20 cellular contexts compared by ENCODE assay signal in the genomic region with DNA sequence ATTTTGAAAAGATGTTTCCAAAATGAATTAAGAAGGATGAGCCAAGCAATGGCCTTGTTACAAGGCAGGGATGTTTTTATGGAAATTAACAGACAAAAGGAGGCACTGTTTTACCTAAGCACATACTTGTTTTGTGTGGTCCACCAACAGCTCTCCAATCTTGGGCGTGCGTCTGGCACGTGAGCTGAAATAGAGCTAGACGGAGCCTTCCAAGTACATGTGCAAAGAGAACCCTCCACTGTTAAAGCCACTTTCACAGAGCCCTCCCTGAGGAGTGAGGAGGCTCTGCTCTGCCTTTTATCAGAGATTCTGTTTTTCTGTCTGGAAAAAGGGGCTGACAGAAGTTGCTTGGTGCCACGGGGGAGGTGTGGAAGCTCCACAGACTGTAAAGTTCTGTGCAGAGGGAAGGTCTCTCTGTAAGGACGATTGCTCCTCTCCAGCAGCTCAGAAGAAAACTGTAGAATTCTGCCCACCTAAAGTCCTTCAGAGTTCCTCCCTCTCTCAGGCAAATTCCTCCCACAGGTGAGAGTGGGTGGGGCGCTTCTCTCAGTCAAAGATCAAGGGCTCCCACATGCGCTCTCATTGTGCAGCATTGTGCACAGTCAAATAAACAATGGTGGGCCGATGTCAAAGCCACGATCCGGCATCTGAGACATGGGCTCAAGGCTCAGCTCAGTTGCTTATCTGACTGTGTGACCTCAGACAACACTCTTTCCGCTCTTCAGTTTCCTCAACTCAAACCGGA.
DNase-seq lines count a peak whose midpoint lies in the region; ATAC-seq and TF ChIP-seq lines count a peak whose summit lies in the region.
"Had no signal": no experiment of that assay in that cellular context is flagged by ENCODE, and none has a peak within 500 bp of the region (broad histone marks: within the 10 kb centered on the region; RNA-seq: fewer than 3 reads in every experiment).

No MANE protein-coding gene starts in this region.

- H3K27ac ChIP-seq in breast epithelium = no peak overlapping the region
- H3K27ac ChIP-seq in upper lobe of right lung = no peak overlapping the region
- H3K27ac ChIP-seq in effector memory CD4-positive, alpha-beta T cell (ENCODE audit: insufficient read depth, low read length, poor library complexity, severe bottlenecking) = no peak overlapping the region
- H3K27ac ChIP-seq: PC-9 had no signal

- H3K4me1 ChIP-seq in breast epithelium = no peaks in the 10 kb centered on the region
- H3K4me1 ChIP-seq in upper lobe of right lung = peaks cover 13% of the 10 kb centered on the region
- H3K4me1 ChIP-seq in effector memory CD4-positive, alpha-beta T cell (ENCODE audit: control insufficient read depth, insufficient read depth, low read length, poor library complexity, severe bottlenecking) = no peaks in the 10 kb centered on the region
- no peaks in the 10 kb centered on the region for H3K4me1 ChIP-seq in HAP-1

- ATAC-seq in upper lobe of right lung = peak; percentile 68

- H3K4me1 Mint-ChIP-seq in MCF 10A (ENCODE audit: insufficient read depth, unreplicated experiment) = peaks cover 32% of the 10 kb centered on the region
- H3K4me1 Mint-ChIP-seq: CD8-positive, alpha-beta memory T cell; IgD-negative memory B cell had no signal

- H3K9me3 ChIP-seq in breast epithelium (no peaks in the 10 kb centered on the region), upper lobe of right lung (no peaks in the 10 kb centered on the region), HAP-1 (no peaks in the 10 kb centered on the region)
- no peaks in the 10 kb centered on the region for H3K9me3 ChIP-seq in effector memory CD4-positive, alpha-beta T cell (ENCODE audit: control insufficient read depth, low read length)

- POLR2A ChIA-PET in MCF 10A (lab: Yijun Ruan, JAX) = interaction anchor here (0.6 kb wide), 1 partner anchor 165 kb away, joined by 4 read pairs; no protein-coding TSS in a partner anchor
- POLR2A ChIA-PET in HEK293T (lab: Yijun Ruan, JAX) = no interaction called here

- H3K9me3 Mint-ChIP-seq in MCF 10A (ENCODE audit: unreplicated experiment) = no peaks in the 10 kb centered on the region
- H3K9me3 Mint-ChIP-seq: CD8-positive, alpha-beta memory T cell had no signal

- H3K36me3 ChIP-seq in breast epithelium (no peaks in the 10 kb centered on the region), upper lobe of right lung (no peaks in the 10 kb centered on the region), HAP-1 (replicated peaks) (no peaks in the 10 kb centered on the region; the same call in 1 of the 2 replicates)
- no peaks in the 10 kb centered on the region for H3K36me3 ChIP-seq in effector memory CD4-positive, alpha-beta T cell (ENCODE audit: control insufficient read depth, insufficient read depth, low read length)

- in situ Hi-C loops in HAP-1 (cut with MboI; ENCODE audit: low sequenced_read_pairs) = no loop called here

- BruUV-seq in MCF 10A (replicated peaks; lab: Mats Ljungman, UMichigan) = no TSS peak

- H3K4me3 Mint-ChIP-seq in MCF 10A (ENCODE audit: unreplicated experiment) = no peak overlapping the region
- H3K4me3 Mint-ChIP-seq: CD8-positive, alpha-beta memory T cell; IgD-negative memory B cell had no signal

- H3K27me3 ChIP-seq in breast epithelium (no peaks in the 10 kb centered on the region), upper lobe of right lung (no peaks in the 10 kb centered on the region), HAP-1 (ENCODE audit: low read depth) (no peaks in the 10 kb centered on the region)
- no peaks in the 10 kb centered on the region for H3K27me3 ChIP-seq in effector memory CD4-positive, alpha-beta T cell (replicated peaks; ENCODE audit: control insufficient read depth, insufficient read depth, low read length, poor library complexity, severe bottlenecking)

- TF ChIP-seq CTCF in MCF 10A (IDR thresholded peaks at IDR 0.05; ENCODE audit: unreplicated experiment) = no peak
- TF ChIP-seq CTCF in breast epithelium (IDR thresholded peaks at IDR 0.05) = no peak
- no peak for TF ChIP-seq CTCF in upper lobe of right lung (IDR thresholded peaks at IDR 0.05)

- H3K4me3 ChIP-seq in breast epithelium (no peak overlapping the region), upper lobe of right lung (no peak overlapping the region), HAP-1 (no peak overlapping the region)
- no peak overlapping the region for H3K4me3 ChIP-seq in effector memory CD4-positive, alpha-beta T cell (ENCODE audit: insufficient read depth, low read depth, low read length, poor library complexity, severe bottlenecking)
- H3K4me3 ChIP-seq: PC-9 had no signal

- H3K27me3 Mint-ChIP-seq in MCF 10A (ENCODE audit: insufficient read depth, unreplicated experiment) = no peaks in the 10 kb centered on the region
- H3K27me3 Mint-ChIP-seq: IgD-negative memory B cell had no signal

- H3K27ac Mint-ChIP-seq in MCF 10A (ENCODE audit: low read depth, unreplicated experiment) = peak overlapping the region; percentile 44
- H3K27ac Mint-ChIP-seq: CD8-positive, alpha-beta memory T cell; IgD-negative memory B cell had no signal

- DNase-seq in MCF 10A (ENCODE audit: unreplicated experiment) = no peak
- no peak for DNase-seq in breast epithelium (ENCODE audit: low spot score in 2 of 2)
- DNase-seq in head of caudate nucleus = peak in 33 of 42 donors; percentile 19 to 85 (median 47)
- peak; percentile 46 for DNase-seq in putamen (ENCODE audit: low spot score)
- DNase-seq in upper lobe of right lung = no peak
- DNase-seq in effector memory CD4-positive, alpha-beta T cell = no peak
- no peak for DNase-seq in HEK293T (ENCODE audit: extremely low spot score)
- DNase-seq in HAP-1 (ENCODE audit: low spot score in 2 of 2) = no peak
- DNase-seq: 8988T; Calu3; CD8-positive, alpha-beta memory T cell; DMS153; H7; NCI-H1694 treated with DMSO at 0.1 percent for 48 hours; NCI-H2107; NCI-H748 treated with DMSO at 0.1 percent for 48 hours; PC-9; RPMI8226; SHP77 had no signal

- H3K36me3 Mint-ChIP-seq in MCF 10A (ENCODE audit: insufficient read depth, unreplicated experiment) = no peaks in the 10 kb centered on the region
- H3K36me3 Mint-ChIP-seq: CD8-positive, alpha-beta memory T cell had no signal

- CTCF ChIA-PET in MCF 10A (lab: Yijun Ruan, JAX) = interaction anchor here (0.6 kb wide), 1 partner anchor 59 kb away, joined by 3 read pairs; no protein-coding TSS in a partner anchor
- CTCF ChIA-PET in HEK293T (lab: Yijun Ruan, JAX) = interaction anchor here (0.7 kb wide), 1 partner anchor 132 kb away, joined by 3 read pairs; no protein-coding TSS in a partner anchor

- intact Hi-C loops in MCF 10A (cut with micrococcal nuclease) (no loop called here), breast epithelium (cut with DNase I; ENCODE audit: low total_unique reads) (no loop called here), head of caudate nucleus (cut with DNase I) (no loop called here), upper lobe of right lung (cut with DNase I) (no loop called here)

- TF ChIP-seq POLR2A in breast epithelium (IDR thresholded peaks at IDR 0.05) = no peak

TF ChIP-seq in HEK293T, 16 proteins besides CTCF, POLR2A, EP300 and RAD21:
- no peak for TF ChIP-seq SUZ12 (IDR thresholded peaks at IDR 0.05)
- no peak for TF ChIP-seq TARDBP (IDR thresholded peaks at IDR 0.05)
- no peak for TF ChIP-seq ELF4 (IDR thresholded peaks at IDR 0.05)
- TF ChIP-seq SP1 (IDR thresholded peaks at IDR 0.05) = no peak
TF ChIP-seq in HEK293T: peak in this region for 0.

Comparison
In these comparisons a context has a peak if more than half of its experiments do, and no peak if none do; other contexts are left out.
1. DNase-seq: peak in head of caudate nucleus (33 of 42) and putamen (single experiment); none in MCF 10A (single experiment), breast epithelium (0 of 2), upper lobe of right lung (single experiment), effector memory CD4-positive, alpha-beta T cell (0 of 3), HEK293T (single experiment) and HAP-1 (0 of 2).